Comparison of ENCODE assay signal across 27 cellular contexts in the genomic region with DNA sequence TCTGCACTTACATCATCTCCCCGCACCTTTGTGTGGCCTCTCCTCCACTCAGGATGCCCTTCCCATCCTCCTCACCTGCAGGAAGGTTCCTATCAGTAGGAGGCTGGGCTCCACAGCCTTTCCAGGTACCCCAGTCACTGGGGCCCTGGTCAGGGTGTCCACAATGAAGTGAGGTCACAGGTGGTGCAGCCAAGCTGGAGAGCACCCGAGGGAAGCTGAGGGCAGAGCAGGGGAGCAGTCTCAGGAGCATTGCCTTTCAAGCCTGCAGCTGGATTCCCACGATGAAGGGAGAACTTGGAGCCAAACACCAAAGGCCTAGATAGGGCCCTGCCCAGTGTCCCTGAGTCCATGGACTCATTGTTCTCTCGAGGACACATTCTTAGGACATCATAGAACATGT. TPM values are rescaled to one million over a fixed set of nuclear protein-coding genes. Genes with fewer than 3 reads are reported as not detected.
DNase-seq lines count a peak whose midpoint lies in the region; ATAC-seq, FAIRE-seq and TF ChIP-seq lines count a peak whose summit lies in the region.
"Had no signal": no experiment of that assay in that cellular context is flagged by ENCODE, and none has a peak within 500 bp of the region (broad histone marks: within the 10 kb centered on the region; RNA-seq: fewer than 3 reads in every experiment).

No MANE protein-coding gene starts in this region.

- H3K36me3 ChIP-seq in right atrium auricular region (no peaks in the 10 kb centered on the region), astrocyte (ENCODE audit: insufficient read depth, low read length) (no peaks in the 10 kb centered on the region), keratinocyte (ENCODE audit: control insufficient read depth in 2 of 2, extremely low read depth in 1 of 2, insufficient read depth in 2 of 2, low read length in 2 of 2) (peaks cover 0 to 3% of the 10 kb centered on the region in 2 experiments), ascending aorta (peaks cover 0 to 4% of the 10 kb centered on the region in 2 donors)
- H3K36me3 ChIP-seq: ovary had no signal

- H2AFZ ChIP-seq in astrocyte (ENCODE audit: low read depth, low read length) (no peak overlapping the region), keratinocyte (ENCODE audit: control insufficient read depth, low read length) (no peak overlapping the region)

- H3K4me3 ChIP-seq in right atrium auricular region (no peak overlapping the region), astrocyte (ENCODE audit: insufficient read depth, low read depth, low read length) (no peak overlapping the region), keratinocyte (ENCODE audit: control insufficient read depth in 2 of 3, extremely low read depth in 1 of 3, insufficient read depth in 2 of 3, low read depth in 1 of 3, low read length in 3 of 3) (peak overlapping the region in 1 of 3 experiments; percentile 13), ascending aorta (no peak overlapping the region)
- H3K4me3 ChIP-seq: K562, ovary had no signal

- peaks cover 0 to 12% of the 10 kb centered on the region in 2 donors for H3K4me1 ChIP-seq in right atrium auricular region
- peaks cover 32% of the 10 kb centered on the region for H3K4me1 ChIP-seq in astrocyte (ENCODE audit: insufficient read depth, low read length)
- peaks cover 40% of the 10 kb centered on the region for H3K4me1 ChIP-seq in keratinocyte (ENCODE audit: control insufficient read depth, extremely low read depth, insufficient read depth, low read length)
- no peaks in the 10 kb centered on the region for H3K4me1 ChIP-seq in ascending aorta

- no peaks in the 10 kb centered on the region for H3K9me3 ChIP-seq in right atrium auricular region
- no peaks in the 10 kb centered on the region for H3K9me3 ChIP-seq in astrocyte (ENCODE audit: insufficient read depth, low read depth, low read length)
- no peaks in the 10 kb centered on the region for H3K9me3 ChIP-seq in keratinocyte (ENCODE audit: control insufficient read depth, low read depth, low read length)
- no peaks in the 10 kb centered on the region for H3K9me3 ChIP-seq in ascending aorta
- H3K9me3 ChIP-seq: ovary had no signal

- H3K4me2 ChIP-seq in astrocyte (ENCODE audit: low read length) (peak overlapping the region; percentile 61), keratinocyte (ENCODE audit: control insufficient read depth, extremely low read depth, insufficient read depth, low read depth, low read length) (peak overlapping the region; percentile 66)

- intact Hi-C loops in left ventricle myocardium superior (cut with micrococcal nuclease) (no loop called here), ascending aorta (cut with DNase I) (no loop called here)

- H3K4me1 Mint-ChIP-seq in astrocyte (ENCODE audit: low read depth, unreplicated experiment): peaks cover 31% of the 10 kb centered on the region
- H3K4me1 Mint-ChIP-seq: naive B cell had no signal

- H3K9ac ChIP-seq in astrocyte (ENCODE audit: low read length) (peak overlapping the region; percentile 64), keratinocyte (ENCODE audit: control insufficient read depth, extremely low read depth, insufficient read depth, low read length) (peak overlapping the region; percentile 60)

- no peaks in the 10 kb centered on the region for H3K27me3 ChIP-seq in right atrium auricular region
- no peaks in the 10 kb centered on the region for H3K27me3 ChIP-seq in astrocyte (ENCODE audit: insufficient read depth, low read length)
- no peaks in the 10 kb centered on the region for H3K27me3 ChIP-seq in keratinocyte (ENCODE audit: control insufficient read depth, extremely low read depth, insufficient read depth, low read length)
- no peaks in the 10 kb centered on the region for H3K27me3 ChIP-seq in ascending aorta
- H3K27me3 ChIP-seq: ovary had no signal

- FAIRE-seq in astrocyte (lab: Jason Lieb, UNC): no peak
- FAIRE-seq in keratinocyte (lab: Jason Lieb, UNC): no peak
- no peak for FAIRE-seq in RCC 7860 (lab: Jason Lieb, UNC)
- FAIRE-seq: H1, K562 had no signal

- H4K20me1 ChIP-seq in astrocyte (ENCODE audit: insufficient read depth, low read length) (no peaks in the 10 kb centered on the region), keratinocyte (ENCODE audit: control insufficient read depth, extremely low read depth, insufficient read depth, low read length) (no peaks in the 10 kb centered on the region)

- dilution Hi-C loops in keratinocyte (cut with MboI; ENCODE audit: extremely low pct_ligation_motif_present, low sequenced_read_pairs): no loop called here

- H3K27ac ChIP-seq in right atrium auricular region (peak overlapping the region in 1 of 2 donors; percentile 8), astrocyte (ENCODE audit: low read depth, low read length) (peak overlapping the region; percentile 91), keratinocyte (ENCODE audit: control insufficient read depth, insufficient read depth, low read length) (peak overlapping the region; percentile 96), ascending aorta (no peak overlapping the region)
- H3K27ac ChIP-seq: ovary had no signal

- no peak overlapping the region for H3K4me3 Mint-ChIP-seq in astrocyte (ENCODE audit: unreplicated experiment)
- H3K4me3 Mint-ChIP-seq: activated B cell treated with CpG ODN at 0.5 μM for 24 hours; activated CD4-positive, alpha-beta memory T cell treated with anti-CD3 and anti-CD28 coated beads for 36 hours had no signal

- H3K9me3 Mint-ChIP-seq in astrocyte (ENCODE audit: unreplicated experiment): no peaks in the 10 kb centered on the region

- no peak overlapping the region for H3K27ac Mint-ChIP-seq in astrocyte (ENCODE audit: unreplicated experiment)
- H3K27ac Mint-ChIP-seq: activated B cell treated with CpG ODN at 0.5 μM for 24 hours; activated CD4-positive, alpha-beta memory T cell treated with anti-CD3 and anti-CD28 coated beads for 36 hours; naive B cell had no signal

- peak; percentile 29 for ATAC-seq in left ventricle myocardium superior
- ATAC-seq: K562 had no signal

- no peaks in the 10 kb centered on the region for H3K27me3 Mint-ChIP-seq in astrocyte (ENCODE audit: low read depth, unreplicated experiment)
- H3K27me3 Mint-ChIP-seq: activated B cell treated with CpG ODN at 0.5 μM for 24 hours, naive B cell had no signal

- DNase-seq in left ventricle myocardium superior (no peak), right atrium auricular region (ENCODE audit: low spot score) (no peak), astrocyte (ENCODE audit: low read depth) (no peak), keratinocyte (ENCODE audit: low read depth, low spot score) (no peak), ascending aorta (ENCODE audit: low spot score in 2 of 2) (no peak), kidney tubule cell (ENCODE audit: low spot score) (no peak), RCC 7860 (ENCODE audit: low spot score) (no peak)
- no peak for DNase-seq in activated CD4-positive, alpha-beta T cell treated with anti-CD3 and anti-CD28 coated beads, Interleukin-2, amount 50 U/mL, for 4 hours
- DNase-seq: activated B cell treated with CpG ODN at 0.5 μM for 24 hours; activated CD4-positive, alpha-beta memory T cell treated with anti-CD3 and anti-CD28 coated beads for 36 hours; activated naive CD4-positive, alpha-beta T cell treated with Interleukin-2 at 50 U/mL for 16 hours; amygdala; DMS 273 treated with DMSO at 0.1 percent for 48 hours; effector CD4-positive, alpha-beta T cell; mesendoderm; naive B cell; NCI-H146; NCI-H524; NK-92 treated with Interleukin-12 subunit alpha and Interleukin-12 subunit beta, amount 100 ng/mL, for 24 hours; ovary; right cardiac atrium; RPMI8226; stimulated activated CD4-positive, alpha-beta T cell treated with anti-CD3 and anti-CD28 coated beads, Interleukin-15, amount 100 ng/mL, for 24 hours; substantia nigra had no signal

- no peaks in the 10 kb centered on the region for H3K9me1 ChIP-seq in keratinocyte (ENCODE audit: control insufficient read depth, extremely low read depth, insufficient read depth, low read length)

- TF ChIP-seq CTCF in right atrium auricular region (IDR thresholded peaks at IDR 0.05): no peak
- no peak for TF ChIP-seq CTCF in astrocyte (IDR thresholded peaks at IDR 0.05; ENCODE audit: insufficient read depth, low read depth, low read length)
- no peak for TF ChIP-seq CTCF in keratinocyte (optimal IDR thresholded peaks at IDR 0.05 in 1 of 3, IDR thresholded peaks at IDR 0.05 in 1 of 3, conservative IDR thresholded peaks at IDR 0.05 in 1 of 3; ENCODE audit: extremely low read depth in 1 of 3, insufficient read depth in 2 of 3, low read length in 3 of 3)
- no peak for TF ChIP-seq CTCF in ascending aorta (IDR thresholded peaks at IDR 0.05)

- peaks cover 9% of the 10 kb centered on the region for H3K36me3 Mint-ChIP-seq in astrocyte (ENCODE audit: low read depth, unreplicated experiment)
- H3K36me3 Mint-ChIP-seq: activated CD4-positive, alpha-beta memory T cell treated with anti-CD3 and anti-CD28 coated beads for 36 hours; naive B cell had no signal

- H3K79me2 ChIP-seq in astrocyte (ENCODE audit: insufficient read depth, low read length): peaks cover 8% of the 10 kb centered on the region
- H3K79me2 ChIP-seq in keratinocyte (ENCODE audit: control insufficient read depth, insufficient read depth, low read length): peaks cover 5% of the 10 kb centered on the region

RNA-seq across cellular contexts. Expression of a gene that starts 23.6 kb away (rescaled TPM):
- total RNA-seq in left ventricle myocardium superior (94.3 TPM), right atrium auricular region (10 to 100 TPM; 36.3 to 46.4 TPM), astrocyte (24.5 and 27.3 TPM in 2 replicates), ascending aorta (101 TPM)
- polyA plus RNA-seq in keratinocyte: 13.4 to 34.2 TPM (median 17.8 TPM) in 3 replicates
- 19.3 TPM for polyA plus RNA-seq in keratinocyte (2011; ENCODE audit: low read depth)
- polyA plus RNA-seq in keratinocyte (2011; cell fraction: cytosol; rRNA removed): 16.9 and 24.8 TPM in 2 replicates
- polyA plus RNA-seq in keratinocyte (2011; cell fraction: nucleus; rRNA removed): 12.6 and 17.6 TPM in 2 replicates
- 29.2 and 40.4 TPM in 2 replicates for polyA plus RNA-seq in keratinocyte (2012; ENCODE audit: low replicate concordance)
- polyA minus RNA-seq in keratinocyte: 17.5 to 81.4 TPM (median 21.8 TPM) in 3 replicates
- polyA minus RNA-seq in keratinocyte (2011; cell fraction: cytosol; rRNA and poly(A)+ RNA removed): 23.8 TPM
- polyA minus RNA-seq in keratinocyte (2011; cell fraction: nucleus; rRNA and poly(A)+ RNA removed): 12.9 and 15.9 TPM in 2 replicates
- total RNA-seq: G401 had no signal

Comparison
In these comparisons a context has a peak if more than half of its experiments do, and no peak if none do; other contexts are left out.
1. H3K27ac ChIP-seq: peak in astrocyte (single experiment) and keratinocyte (single experiment); none in ascending aorta (0 of 2).